Comparison of ENCODE assay signal across 16 cellular contexts in genomic region chr2:67313536-67313935, GRCh38.
A peak's percentile ranks its signal among the peaks of the same experiment; 100 is the strongest.
DNase-seq lines count a peak whose midpoint lies in the region; ATAC-seq and TF ChIP-seq lines count a peak whose summit lies in the region.
"Had no signal": no experiment of that assay in that cellular context is flagged by ENCODE, and none has a peak within 500 bp of the region (broad histone marks: within the 10 kb centered on the region; RNA-seq: fewer than 3 reads in every experiment).

No MANE protein-coding gene starts in this region.

- no peak overlapping the region for H3K27ac ChIP-seq in IMR-90 (ENCODE audit: insufficient read depth, low read length)
- H3K27ac ChIP-seq: GM23248 had no signal

- 0 out of 2 replicates have a peak overlapping the region, but pooled peaks have one; percentile 18 for H3K4ac ChIP-seq in IMR-90 (ENCODE audit: low read depth, low read length)

- WGBS in IMR-90 (ENCODE audit: extremely low coverage in 2 of 2, insufficient read length in 1 of 2), 2 experiments = no CpG with 5 or more reads among the region's 1 CpG

- no peak overlapping the region for H3K4me2 ChIP-seq in IMR-90 (ENCODE audit: low read depth, low read length)

- no peak overlapping the region for H3K9ac ChIP-seq in IMR-90 (ENCODE audit: low read depth, low read length)
- H3K9ac ChIP-seq: GM23248 had no signal

- no peak overlapping the region for H2BK20ac ChIP-seq in IMR-90 (ENCODE audit: low read depth, low read length)

- no peak for TF ChIP-seq RAD21 in IMR-90 (IDR thresholded peaks at IDR 0.05; ENCODE audit: low read length)

- intact Hi-C loops in IMR-90 (cut with micrococcal nuclease) = no loop called here

- no peak overlapping the region for H3K23ac ChIP-seq in IMR-90 (ENCODE audit: low read depth, low read length)

- H3K27me3 ChIP-seq in IMR-90 (ENCODE audit: control insufficient read depth, insufficient read depth, low read length) = no peaks in the 10 kb centered on the region

- H4K20me1 ChIP-seq in IMR-90 (ENCODE audit: insufficient read depth, low read length) = no peaks in the 10 kb centered on the region

- H3K36me3 ChIP-seq in IMR-90 (ENCODE audit: control insufficient read depth, insufficient read depth, low read length) = no peaks in the 10 kb centered on the region

- peak overlapping the region; percentile 42; the same call in 1 of the 2 replicates for H3K18ac ChIP-seq in IMR-90 (ENCODE audit: low read depth, low read length)

- no peak overlapping the region for H2AFZ ChIP-seq in IMR-90 (replicated peaks; ENCODE audit: low read length, poor library complexity)
- H2AFZ ChIP-seq: GM23248 had no signal

- H2AK5ac ChIP-seq in IMR-90 (ENCODE audit: low read depth, low read length) = peak overlapping the region; percentile 33; the same call in 1 of the 2 replicates

- H3K56ac ChIP-seq in IMR-90 (ENCODE audit: extremely low read depth, insufficient read depth, low read length) = no peak overlapping the region

- BruUV-seq in IMR-90 (replicated peaks; lab: Mats Ljungman, UMichigan) = no TSS peak

- H2AK9ac ChIP-seq in IMR-90 (replicated peaks; ENCODE audit: low read depth, low read length, poor library complexity) = no peak overlapping the region

- no peak for TF ChIP-seq POLR2A in IMR-90 (IDR thresholded peaks at IDR 0.05; ENCODE audit: low read depth, low read length)

- H3K9me1 ChIP-seq in IMR-90 (ENCODE audit: insufficient read depth, low read length) = 0 out of 2 replicates have a peak, but pooled peaks cover 3% of the 10 kb centered on the region

- 0 out of 2 replicates have a peak overlapping the region, but pooled peaks have one; percentile 49 for H2BK120ac ChIP-seq in IMR-90 (ENCODE audit: low read depth, low read length)

- POLR2A ChIA-PET in IMR-90 (lab: Charles Lee; ENCODE audit: unreplicated experiment) = no interaction called here

- H3K9me3 ChIP-seq in IMR-90 (ENCODE audit: control insufficient read depth, insufficient read depth, low read length) = no peaks in the 10 kb centered on the region

- H4K91ac ChIP-seq in IMR-90 (ENCODE audit: insufficient read depth, low read depth, low read length) = no peak overlapping the region

- CTCF ChIA-PET in IMR-90 (lab: Yijun Ruan, JAX) = interaction anchor here (0.6 kb wide), 1 partner anchor 137 kb away, joined by 4 read pairs; no protein-coding TSS in a partner anchor

- no peak overlapping the region for H4K5ac ChIP-seq in IMR-90 (ENCODE audit: low read depth, low read length)

- H2BK5ac ChIP-seq in IMR-90 (ENCODE audit: low read depth, low read length, poor library complexity, severe bottlenecking) = no peak overlapping the region

- TF ChIP-seq CTCF in IMR-90 (conservative IDR thresholded peaks at IDR 0.05; ENCODE audit: low read depth, low read length) = no peak

- no peak overlapping the region for H3K4me3 ChIP-seq in IMR-90 (ENCODE audit: insufficient read depth, low read depth, low read length)
- H3K4me3 ChIP-seq: GM12878, GM23248 had no signal

- peak overlapping the region; percentile 42; the same call in 1 of the 3 replicates for H2BK15ac ChIP-seq in IMR-90 (ENCODE audit: low read depth, low read length)

- dilution Hi-C loops in IMR-90 (cut with HindIII; ENCODE audit: low sequenced_read_pairs, unreplicated experiment) = no loop called here

- no peak overlapping the region for H4K8ac ChIP-seq in IMR-90 (ENCODE audit: low read depth in 2 of 2, low read length in 2 of 2)

- peaks cover 1% of the 10 kb centered on the region; the same call in 1 of the 2 replicates for H3K4me1 ChIP-seq in IMR-90 (ENCODE audit: control insufficient read depth, insufficient read depth, low read length)

- DNase-seq in NCI-H187 treated with DMSO at 0.1 percent for 48 hours (lab: John Stamatoyannopoulos, UW) (peak; percentile 75), NCI-H187 (lab: John Stamatoyannopoulos, UW) (no peak), HT-29 (ENCODE audit: low spot score) (peak; percentile 15), IMR-90 (no peak), NCI-H2107 treated with DMSO at 0.1 percent for 48 hours (lab: John Stamatoyannopoulos, UW; ENCODE audit: unreplicated experiment) (no peak), EL (no peak)
- DNase-seq: C1 segment of cervical spinal cord; Calu3; CD4-positive, alpha-beta memory T cell; COR-L47; DND-41; GDM1; GM23248; H7; HCEC 1CT had no signal

- in situ Hi-C loops in IMR-90 (cut with MboI; ENCODE audit: low sequenced_read_pairs) = no loop called here

- H3K79me1 ChIP-seq in IMR-90 (ENCODE audit: low read depth in 1 of 2, low read length in 2 of 2) = no peaks in the 10 kb centered on the region

- ATAC-seq in IMR-90 (ENCODE audit: low read depth) = no peak
- ATAC-seq: GM12878 had no signal

- 0 out of 2 replicates have a peak overlapping the region, but pooled peaks have one; percentile 15 for H3K14ac ChIP-seq in IMR-90 (replicated peaks; ENCODE audit: low read depth, low read length)

TF ChIP-seq in IMR-90, 13 proteins besides CTCF, POLR2A, EP300 and RAD21:
- TF ChIP-seq USF2 (IDR thresholded peaks at IDR 0.05; ENCODE audit: low read depth, low read length) (no peak), RCOR1 (IDR thresholded peaks at IDR 0.05; ENCODE audit: insufficient replicate concordance, low read length) (no peak), CEBPB (IDR thresholded peaks at IDR 0.05; ENCODE audit: low read depth, low read length) (no peak), RFX5 (IDR thresholded peaks at IDR 0.05; ENCODE audit: low read depth, low read length) (no peak), SMC3 (IDR thresholded peaks at IDR 0.05; ENCODE audit: low read depth, low read length) (no peak), MAZ (IDR thresholded peaks at IDR 0.05; ENCODE audit: borderline replicate concordance, low read depth, low read length) (no peak), BHLHE40 (IDR thresholded peaks at IDR 0.05; ENCODE audit: low read depth, low read length) (no peak), MXI1 (IDR thresholded peaks at IDR 0.05; ENCODE audit: borderline replicate concordance, low read depth, low read length) (no peak), MAFK (IDR thresholded peaks at IDR 0.05; ENCODE audit: low read depth, low read length) (no peak), NFE2L2 (IDR thresholded peaks at IDR 0.05; ENCODE audit: low read depth, low read length) (no peak), ELK1 (IDR thresholded peaks at IDR 0.05; ENCODE audit: borderline replicate concordance, low read depth, low read length) (no peak), FOS (IDR thresholded peaks at IDR 0.05; ENCODE audit: low read depth, low read length) (no peak), CHD1 (IDR thresholded peaks at IDR 0.05; ENCODE audit: low read depth, low read length) (no peak)

Comparison
In these comparisons a context has a peak if more than half of its experiments do, and no peak if none do; other contexts are left out.
1. DNase-seq: peak in NCI-H187 treated with DMSO at 0.1 percent for 48 hours (single experiment) and HT-29 (single experiment); none in NCI-H187 (0 of 2), IMR-90 (single experiment), NCI-H2107 treated with DMSO at 0.1 percent for 48 hours (single experiment) and EL (single experiment).